In genomic region chr19:49347191-49347590, GRCh38 we compare ENCODE assay signal across 15 cellular contexts. TPM values are rescaled to one million over a fixed set of nuclear protein-coding genes. Genes with fewer than 3 reads are reported as not detected.
A peak's percentile ranks its signal among the peaks of the same experiment; 100 is the strongest.
DNase-seq lines count a peak whose midpoint lies in the region; ATAC-seq, FAIRE-seq and TF ChIP-seq lines count a peak whose summit lies in the region.
"Had no signal": no experiment of that assay in that cellular context is flagged by ENCODE, and none has a peak within 500 bp of the region (broad histone marks: within the 10 kb centered on the region; RNA-seq: fewer than 3 reads in every experiment).

No MANE protein-coding gene starts in this region.

- no peak for FAIRE-seq in RCC 7860 (lab: Jason Lieb, UNC)
- FAIRE-seq: GM12878 had no signal

- H3K27me3 ChIP-seq in heart right ventricle (no peaks in the 10 kb centered on the region), right atrium auricular region (no peaks in the 10 kb centered on the region), H7 (ENCODE audit: control insufficient read depth, insufficient read depth, low read length) (no peaks in the 10 kb centered on the region), osteoblast (ENCODE audit: insufficient read depth, low read length) (no peaks in the 10 kb centered on the region)
- H3K27me3 ChIP-seq: BE2C had no signal

- peaks cover 2% of the 10 kb centered on the region for H4K20me1 ChIP-seq in osteoblast (ENCODE audit: insufficient read depth, low read length)

- H3K9me3 ChIP-seq in heart right ventricle (no peaks in the 10 kb centered on the region), right atrium auricular region (no peaks in the 10 kb centered on the region), osteoblast (ENCODE audit: low read depth, low read length) (no peaks in the 10 kb centered on the region)
- H3K9me3 ChIP-seq: BE2C had no signal

- TF ChIP-seq CTCF in heart right ventricle (IDR thresholded peaks at IDR 0.05) (no peak), right atrium auricular region (IDR thresholded peaks at IDR 0.05) (no peak), osteoblast (IDR thresholded peaks at IDR 0.05; ENCODE audit: extremely low read depth, low read depth, low read length) (no peak)

- no peaks in the 10 kb centered on the region for H3K79me2 ChIP-seq in osteoblast (ENCODE audit: insufficient read depth, low read length)

- peak in 5 of 8 donors; percentile 5 to 14 (median 9) for ATAC-seq in heart right ventricle

- intact Hi-C loops in heart right ventricle (cut with DNase I) = no loop called here

- no peak overlapping the region for H3K4me3 ChIP-seq in heart right ventricle
- H3K4me3 ChIP-seq in right atrium auricular region = no peak overlapping the region
- H3K4me3 ChIP-seq in H7 (ENCODE audit: insufficient read depth, low read depth, low read length) = no peak overlapping the region
- H3K4me3 ChIP-seq in osteoblast (ENCODE audit: insufficient read depth, low read length) = no peak overlapping the region
- H3K4me3 ChIP-seq: GM12878 had no signal

- no peak overlapping the region for H2AFZ ChIP-seq in osteoblast (ENCODE audit: low read length)

- WGBS in heart right ventricle, 2 donors = 96 to 97% methylated on average over 15 of the region's 15 CpGs

- H3K4me2 ChIP-seq in osteoblast (ENCODE audit: insufficient read depth, low read length) = no peak overlapping the region

- H3K27ac ChIP-seq in heart right ventricle = no peak overlapping the region
- no peak overlapping the region for H3K27ac ChIP-seq in right atrium auricular region
- H3K27ac ChIP-seq in osteoblast (ENCODE audit: low read depth, low read length) = no peak overlapping the region
- H3K27ac ChIP-seq: C4-2B had no signal

- H3K36me3 ChIP-seq in heart right ventricle (peaks cover 0 to 100% (median 76%) of the 10 kb centered on the region in 9 donors), right atrium auricular region (peaks cover 74% of the 10 kb centered on the region), H7 (replicated peaks; ENCODE audit: control insufficient read depth, insufficient read depth, low read length) (peaks cover 55% of the 10 kb centered on the region), osteoblast (ENCODE audit: insufficient read depth, low read length) (peaks cover 45% of the 10 kb centered on the region)
- H3K36me3 ChIP-seq: BE2C had no signal

- no peak for DNase-seq in heart right ventricle
- DNase-seq in right atrium auricular region (ENCODE audit: low spot score) = no peak
- DNase-seq in H7 = peak; percentile 31
- peak; percentile 61 for DNase-seq in osteoblast (ENCODE audit: insufficient read length, low spot score, missing footprints)
- no peak for DNase-seq in effector CD4-positive, alpha-beta T cell
- no peak for DNase-seq in RCC 7860 (ENCODE audit: low spot score)
- no peak for DNase-seq in NCI-H345 treated with DMSO at 0.1 percent for 48 hours (lab: John Stamatoyannopoulos, UW; ENCODE audit: unreplicated experiment)
- DNase-seq: CD4-positive, alpha-beta memory T cell; DMS79 had no signal

- H3K4me1 ChIP-seq in heart right ventricle (no peaks in the 10 kb centered on the region), right atrium auricular region (no peaks in the 10 kb centered on the region), osteoblast (ENCODE audit: insufficient read depth, low read length) (no peaks in the 10 kb centered on the region)
- H3K4me1 ChIP-seq: BE2C had no signal

RNA-seq across cellular contexts. Expression of gene CD37, which starts 12.0 kb away (rescaled TPM):
- 10 to 100 TPM in 2 of 10 donors, 1 to 10 TPM in 8; 2.0 to 34.2 (median 3.9) TPM for total RNA-seq in heart right ventricle
- 1 to 10 TPM; 2.3 to 3.5 TPM for polyA plus RNA-seq in heart right ventricle
- total RNA-seq in right atrium auricular region = 10 to 100 TPM in 1 of 2 donors, 1 to 10 TPM in 1; 2.6 to 12.1 TPM
- total RNA-seq in H7 (2014; rRNA removed; shearing (Covaris generic)) = 0.44 TPM in 1 of 2 replicates, not detected in the other
- 0.36 TPM in 1 of 2 replicates, not detected in the other for total RNA-seq in osteoblast
- total RNA-seq: A172, G401, H4 had no signal

RNA-seq across cellular contexts. Expression of gene TEAD2, which starts 15.0 kb away (rescaled TPM):
- 10 to 100 TPM; 34.1 to 67.8 (median 45.1) TPM for total RNA-seq in heart right ventricle
- 10 to 100 TPM; 43.5 to 50.5 TPM for polyA plus RNA-seq in heart right ventricle
- total RNA-seq in right atrium auricular region = 10 to 100 TPM; 39.8 to 45.3 TPM
- total RNA-seq in H7 (2014; rRNA removed; shearing (Covaris generic)) = 110 and 155 TPM in 2 replicates
- 40.1 and 41.3 TPM in 2 replicates for total RNA-seq in osteoblast
- total RNA-seq: CD4-positive, alpha-beta memory T cell had no signal
- polyA plus RNA-seq: CD4-positive, alpha-beta memory T cell had no signal

RNA-seq across cellular contexts. Expression of gene DKKL1, which starts 16.5 kb away (rescaled TPM):
- total RNA-seq in heart right ventricle = under 1 TPM in 3 of 10 donors, not detected in 7; 0.22 to 0.54 (median 0.26) TPM
- under 1 TPM in 1 of 2 donors, not detected in 1; 0.20 TPM for polyA plus RNA-seq in heart right ventricle
- total RNA-seq in right atrium auricular region = not detected
- total RNA-seq in H7 (2014; rRNA removed; shearing (Covaris generic)) = 3.6 and 4.3 TPM in 2 replicates
- total RNA-seq in osteoblast = 0.36 TPM in 1 of 2 replicates, not detected in the other
- total RNA-seq: CD4-positive, alpha-beta memory T cell; GM12878 had no signal
- polyA plus RNA-seq: CD4-positive, alpha-beta memory T cell; GM12878 had no signal

RNA-seq across cellular contexts. Expression of gene SLC6A16, which starts 22.2 kb away (rescaled TPM):
- total RNA-seq in heart right ventricle = 1 to 10 TPM in 2 of 10 donors, under 1 TPM in 8; 0.25 to 1.0 (median 0.77) TPM
- polyA plus RNA-seq in heart right ventricle = 1 to 10 TPM in 1 of 2 donors, under 1 TPM in 1; 0.13 to 3.1 TPM
- total RNA-seq in right atrium auricular region = under 1 TPM; 0.56 to 0.90 TPM
- 0.24 and 4.3 TPM in 2 replicates for total RNA-seq in H7 (2014; rRNA removed; shearing (Covaris generic))
- 0.72 and 1.2 TPM in 2 replicates for total RNA-seq in osteoblast
- total RNA-seq: A172, G401 had no signal

RNA-seq across cellular contexts. Expression of gene KASH5, which starts 40.9 kb away (rescaled TPM):
- total RNA-seq in heart right ventricle (not detected), right atrium auricular region (not detected), osteoblast (not detected in 2 replicates)
- polyA plus RNA-seq in heart right ventricle = not detected
- total RNA-seq in H7 (2014; rRNA removed; shearing (Covaris generic)) = 0.21 and 0.26 TPM in 2 replicates
- total RNA-seq: A172, G401, GM12878, H4 had no signal
- polyA plus RNA-seq: CD4-positive, alpha-beta memory T cell had no signal

Comparison
In these comparisons a context has a peak if more than half of its experiments do, and no peak if none do; other contexts are left out.
1. DNase-seq: peak in H7 (single experiment) and osteoblast (single experiment); none in heart right ventricle (0 of 2), right atrium auricular region (single experiment), effector CD4-positive, alpha-beta T cell (single experiment), RCC 7860 (single experiment) and NCI-H345 treated with DMSO at 0.1 percent for 48 hours (single experiment).